Comparison of ENCODE assay signal across 1 cellular context in genomic region chr16:720507-720989, GRCh38.
A peak's percentile ranks its signal among the peaks of the same experiment; 100 is the strongest.
TF ChIP-seq lines count a peak whose summit lies in the region.

No MANE protein-coding gene starts in this region.

TF ChIP-seq in GM12878, 131 proteins besides CTCF, POLR2A, EP300 and RAD21:
- TF ChIP-seq NBN (IDR thresholded peaks at IDR 0.05), result 0 out of 2 replicates have a peak, but pooled peaks have one; percentile 56
- peak; percentile 63; the same call in 1 of the 2 replicates for TF ChIP-seq ZBTB40 (IDR thresholded peaks at IDR 0.05; ENCODE audit: borderline replicate concordance)
- 0 out of 2 replicates have a peak, but pooled peaks have one; percentile 29 for TF ChIP-seq PKNOX1 (IDR thresholded peaks at IDR 0.05)
- TF ChIP-seq CHD2 (IDR thresholded peaks at IDR 0.05; ENCODE audit: borderline replicate concordance, low read depth, low read length), result 0 out of 2 replicates have a peak, but pooled peaks have one; percentile 54
- TF ChIP-seq ATF7 (IDR thresholded peaks at IDR 0.05; ENCODE audit: low read depth), result 0 out of 2 replicates have a peak, but pooled peaks have one; percentile 18
- no peak for TF ChIP-seq ZNF687 (IDR thresholded peaks at IDR 0.05)
- TF ChIP-seq MYB (IDR thresholded peaks at IDR 0.05; ENCODE audit: borderline replicate concordance, low read depth, low read length), result no peak
- no peak for TF ChIP-seq PAX8 (IDR thresholded peaks at IDR 0.05)
- TF ChIP-seq BHLHE40 (IDR thresholded peaks at IDR 0.05; ENCODE audit: borderline replicate concordance in 1 of 2, low read depth in 2 of 2, low read length in 1 of 2), result peak; percentile 69 to 92; a peak in 3 of 4 replicates
- TF ChIP-seq IKZF2 (IDR thresholded peaks at IDR 0.05), result peak in 1 of 2 experiments; percentile 60; a peak in 1 of 4 replicates
- no peak for TF ChIP-seq CREB1 (IDR thresholded peaks at IDR 0.05; ENCODE audit: low read depth)
- no peak for TF ChIP-seq BRCA1 (IDR thresholded peaks at IDR 0.05; ENCODE audit: low read depth, low read length)
